In the genomic region with DNA sequence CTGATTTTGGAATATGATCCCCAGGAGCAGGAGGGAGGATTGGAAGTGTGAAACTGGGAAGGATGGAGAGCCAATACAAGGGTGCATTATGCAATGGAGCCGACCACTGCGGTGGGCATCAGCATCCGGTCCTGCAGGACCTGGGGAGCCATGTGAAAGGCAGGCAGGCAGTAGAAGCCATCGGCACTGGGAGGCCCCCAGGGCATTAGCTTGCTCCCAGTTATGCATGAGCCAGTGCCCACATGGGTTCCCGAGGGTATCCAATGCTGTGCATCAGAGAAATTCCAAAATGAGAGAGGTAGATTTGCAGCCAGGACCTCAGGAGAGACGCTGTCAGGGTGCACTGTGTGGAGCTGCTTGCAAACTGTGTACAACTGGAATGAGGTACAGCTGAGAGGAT, we compare ENCODE assay signal across 24 cellular contexts. TPM values are rescaled to one million over a fixed set of nuclear protein-coding genes. Genes with fewer than 3 reads are reported as not detected.
A peak's percentile ranks its signal among the peaks of the same experiment; 100 is the strongest.
DNase-seq lines count a peak whose midpoint lies in the region; ATAC-seq and TF ChIP-seq lines count a peak whose summit lies in the region.
"Had no signal": no experiment of that assay in that cellular context is flagged by ENCODE, and none has a peak within 500 bp of the region (broad histone marks: within the 10 kb centered on the region; RNA-seq: fewer than 3 reads in every experiment).

No MANE protein-coding gene starts in this region.

- peak overlapping the region; percentile 52 for H3K27ac Mint-ChIP-seq in memory B cell
- H3K27ac Mint-ChIP-seq: CD4-positive, alpha-beta T cell had no signal

- no peaks in the 10 kb centered on the region for H3K36me3 ChIP-seq in upper lobe of right lung
- H3K36me3 ChIP-seq: BLaER1 had no signal

- H3K4me3 ChIP-seq in upper lobe of right lung: no peak overlapping the region
- H3K4me3 ChIP-seq: BLaER1 had no signal

- H3K27me3 Mint-ChIP-seq in memory B cell: peaks cover 5% of the 10 kb centered on the region

- H3K4me3 Mint-ChIP-seq in memory B cell: no peak overlapping the region
- H3K4me3 Mint-ChIP-seq: CD4-positive, alpha-beta T cell; IgD-negative memory B cell had no signal

- no peak overlapping the region for H3K27ac ChIP-seq in upper lobe of right lung
- H3K27ac ChIP-seq: BLaER1, HL-60, KMS-11 had no signal

- no peak for TF ChIP-seq CTCF in upper lobe of right lung (IDR thresholded peaks at IDR 0.05)

- peaks cover 14% of the 10 kb centered on the region for H3K4me1 Mint-ChIP-seq in memory B cell

- no peaks in the 10 kb centered on the region for H3K36me3 Mint-ChIP-seq in memory B cell

- peaks cover 4% of the 10 kb centered on the region for H3K4me1 ChIP-seq in upper lobe of right lung

- peak; percentile 39 for DNase-seq in activated effector memory CD4-positive, alpha-beta T cell treated with anti-CD3 and anti-CD28 coated beads, Interleukin-2, amount 50 U/mL, for 16 hours
- DNase-seq in activated effector memory CD4-positive, alpha-beta T cell treated with Interleukin-2 at 50 U/mL for 16 hours: no peak
- DNase-seq in NCI-H526 treated with DMSO at 0.1 percent for 48 hours (lab: John Stamatoyannopoulos, UW) (peak; percentile 26), memory B cell (ENCODE audit: low spot score in 2 of 2) (no peak), upper lobe of right lung (peak; percentile 48), ureter (ENCODE audit: low spot score) (no peak)
- DNase-seq: CD4-positive, alpha-beta T cell; HCEC 1CT; NCI-H1092; NCI-H1417 treated with DMSO at 0.1 percent for 48 hours; NCI-H187; NCI-H2081 treated with DMSO at 0.1 percent for 48 hours; NCI-H2171; NCI-H345; NCI-H774; PC-3; SHP77 treated with DMSO at 0.1 percent for 48 hours; SW 1271 had no signal

- no peaks in the 10 kb centered on the region for H3K9me3 ChIP-seq in upper lobe of right lung
- H3K9me3 ChIP-seq: BLaER1 had no signal

- H3K27me3 ChIP-seq in upper lobe of right lung: peaks cover 36% of the 10 kb centered on the region

- intact Hi-C loops in upper lobe of right lung (cut with DNase I): no loop called here

- no peaks in the 10 kb centered on the region for H3K9me3 Mint-ChIP-seq in memory B cell
- H3K9me3 Mint-ChIP-seq: CD4-positive, alpha-beta T cell; IgD-negative memory B cell had no signal

- ATAC-seq in memory B cell (ENCODE audit: low read depth): no peak
- no peak for ATAC-seq in upper lobe of right lung
- no peak for ATAC-seq in GM21528 (IDR thresholded peaks at IDR 0.05; ENCODE audit: low FRiP score, unreplicated experiment)
- ATAC-seq: PC-3 had no signal

RNA-seq across cellular contexts. Expression of a gene that starts 8.7 kb away (rescaled TPM):
- total RNA-seq in upper lobe of right lung: 1.3 TPM
- total RNA-seq in ureter: 14.5 TPM
- total RNA-seq: RPMI7951 had no signal

RNA-seq across cellular contexts. Expression of a gene that starts 18.5 kb away (rescaled TPM):
- total RNA-seq in upper lobe of right lung: 29.4 TPM
- 32.0 TPM for total RNA-seq in ureter
- total RNA-seq: RPMI7951 had no signal

RNA-seq across cellular contexts. Expression of a gene that starts 56.6 kb away (rescaled TPM):
- total RNA-seq in upper lobe of right lung (180 TPM), ureter (133 TPM)

Comparison
In these comparisons a context has a peak if more than half of its experiments do, and no peak if none do; other contexts are left out.
1. DNase-seq: peak in activated effector memory CD4-positive, alpha-beta T cell treated with anti-CD3 and anti-CD28 coated beads, Interleukin-2, amount 50 U/mL, for 16 hours (single experiment), NCI-H526 treated with DMSO at 0.1 percent for 48 hours (single experiment) and upper lobe of right lung (single experiment); none in activated effector memory CD4-positive, alpha-beta T cell treated with Interleukin-2 at 50 U/mL for 16 hours (single experiment), memory B cell (0 of 2) and ureter (single experiment).